ENCODE assay signal across 1 cellular context in genomic region chr9:4297151-4297794, GRCh38.
TF ChIP-seq lines count a peak whose summit lies in the region.

No MANE protein-coding gene starts in this region.

TF ChIP-seq in IMR-90, 13 proteins besides CTCF, POLR2A, EP300 and RAD21 (continued from another document):
- TF ChIP-seq ELK1 (IDR thresholded peaks at IDR 0.05; ENCODE audit: borderline replicate concordance, low read depth, low read length) = no peak
- TF ChIP-seq RCOR1 (IDR thresholded peaks at IDR 0.05; ENCODE audit: insufficient replicate concordance, low read length) = no peak
- TF ChIP-seq FOS (IDR thresholded peaks at IDR 0.05; ENCODE audit: low read depth, low read length) = peak; percentile 85
